ENCODE assay signal across 13 cellular contexts in the genomic region with DNA sequence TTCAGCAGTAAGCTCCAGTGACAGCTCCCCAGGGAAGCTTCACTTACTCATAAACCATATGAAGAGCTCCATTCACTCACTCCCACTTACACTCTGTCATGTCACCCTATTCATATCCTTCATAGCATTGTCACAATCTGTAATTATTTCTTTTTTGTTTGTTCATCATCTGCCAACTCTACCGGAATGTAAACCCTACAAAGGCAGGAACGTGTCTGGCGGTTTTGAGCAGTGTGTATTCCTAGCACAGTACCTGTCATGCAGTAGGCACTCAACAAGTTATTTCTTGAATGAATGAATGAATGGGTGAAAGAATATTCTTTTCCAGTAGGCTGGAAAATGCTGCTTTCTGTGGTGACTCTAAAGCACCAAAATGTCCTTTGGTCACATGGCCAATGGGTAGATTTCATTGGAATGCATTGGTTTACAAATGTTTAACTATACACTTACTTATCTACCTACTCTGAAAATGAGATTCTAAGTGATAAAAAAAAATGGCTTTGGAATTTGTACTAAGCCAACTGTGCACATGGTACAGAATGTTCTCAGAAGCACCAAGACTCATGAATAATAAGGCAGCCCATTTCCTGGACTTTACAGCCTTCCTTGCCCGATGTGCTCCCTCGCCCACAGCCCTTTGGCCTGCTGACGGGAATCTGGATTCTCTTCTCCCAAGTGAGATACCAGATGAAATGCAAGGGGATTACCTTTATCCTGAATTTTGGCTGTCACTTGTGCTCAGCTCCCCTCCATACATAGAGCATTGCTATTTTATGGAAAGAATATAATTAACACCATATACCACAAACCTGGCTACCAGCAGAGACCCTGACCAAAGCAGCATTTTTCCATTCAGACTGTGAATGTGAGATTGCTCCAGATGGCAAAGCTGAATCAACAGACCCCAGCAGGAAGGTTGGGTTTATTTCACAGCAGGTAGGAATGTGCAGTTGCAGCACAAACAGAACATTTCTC.
A peak's percentile ranks its signal among the peaks of the same experiment; 100 is the strongest.
DNase-seq lines count a peak whose midpoint lies in the region; ATAC-seq and TF ChIP-seq lines count a peak whose summit lies in the region.
"Had no signal": no experiment of that assay in that cellular context is flagged by ENCODE, and none has a peak within 500 bp of the region (broad histone marks: within the 10 kb centered on the region; RNA-seq: fewer than 3 reads in every experiment).

No MANE protein-coding gene starts in this region.

- intact Hi-C loops in IMR-90 (cut with micrococcal nuclease) = no loop called here
- intact Hi-C loops in right cardiac atrium (cut with DNase I) = no loop called here

- H3K4me3 ChIP-seq in IMR-90 (ENCODE audit: insufficient read depth, low read depth, low read length) (no peak overlapping the region), right cardiac atrium (ENCODE audit: low read length) (no peak overlapping the region)
- H3K4me3 ChIP-seq: GM23248, upper lobe of left lung had no signal

- H3K9me3 ChIP-seq in IMR-90 (ENCODE audit: control insufficient read depth, insufficient read depth, low read length) (no peaks in the 10 kb centered on the region), right cardiac atrium (ENCODE audit: control insufficient read depth, low read length) (no peaks in the 10 kb centered on the region)
- H3K9me3 ChIP-seq: neutrophil, upper lobe of left lung had no signal

- no peak for ATAC-seq in IMR-90 (ENCODE audit: low read depth)
- no peak for ATAC-seq in HG02759 (IDR thresholded peaks at IDR 0.05; ENCODE audit: unreplicated experiment)
- no peak for ATAC-seq in right cardiac atrium
- no peak for ATAC-seq in effector memory CD8-positive, alpha-beta T cell (replicated peaks)
- ATAC-seq in activated T-helper 17 cell treated with anti-CD3 and anti-CD28 coated beads, Interleukin-2, amount 50 U/mL, for 72 hours (replicated peaks) = no peak
- ATAC-seq: Panc1 had no signal

- no peak overlapping the region for H2AK9ac ChIP-seq in IMR-90 (replicated peaks; ENCODE audit: low read depth, low read length, poor library complexity)

- H3K79me1 ChIP-seq in IMR-90 (ENCODE audit: low read depth in 1 of 2, low read length in 2 of 2) = no peaks in the 10 kb centered on the region

- POLR2A ChIA-PET in IMR-90 (lab: Charles Lee; ENCODE audit: unreplicated experiment) = interaction anchor here (0.5 kb wide), 1 partner anchor 146 kb away, joined by 3 read pairs; no protein-coding TSS in a partner anchor

- in situ Hi-C loops in IMR-90 (cut with MboI; ENCODE audit: low sequenced_read_pairs) = no loop called here

- H2BK5ac ChIP-seq in IMR-90 (ENCODE audit: low read depth, low read length, poor library complexity, severe bottlenecking) = no peak overlapping the region

- H3K9me3 Mint-ChIP-seq in osteocyte (ENCODE audit: unreplicated experiment) = no peaks in the 10 kb centered on the region
- no peaks in the 10 kb centered on the region for H3K9me3 Mint-ChIP-seq in effector memory CD8-positive, alpha-beta T cell
- H3K9me3 Mint-ChIP-seq in activated T-helper 17 cell treated with anti-CD3 and anti-CD28 coated beads, Interleukin-2, amount 50 U/mL, for 72 hours = no peaks in the 10 kb centered on the region

- H2BK120ac ChIP-seq in IMR-90 (ENCODE audit: low read depth, low read length) = 0 out of 2 replicates have a peak overlapping the region, but pooled peaks have one; percentile 30

- peaks cover 11% of the 10 kb centered on the region for H3K4me1 ChIP-seq in IMR-90 (ENCODE audit: control insufficient read depth, insufficient read depth, low read length)
- no peaks in the 10 kb centered on the region for H3K4me1 ChIP-seq in right cardiac atrium (ENCODE audit: control insufficient read depth, insufficient read depth, low read length)

- H3K18ac ChIP-seq in IMR-90 (ENCODE audit: low read depth, low read length) = 0 out of 2 replicates have a peak overlapping the region, but pooled peaks have one; percentile 21

- CTCF ChIA-PET in IMR-90 (lab: Yijun Ruan, JAX) = interaction anchor here (0.6 kb wide), 1 partner anchor 19 kb away, joined by 3 read pairs; no protein-coding TSS in a partner anchor

- H4K20me1 ChIP-seq in IMR-90 (ENCODE audit: insufficient read depth, low read length) = no peaks in the 10 kb centered on the region

- 0 out of 2 replicates have a peak overlapping the region, but pooled peaks have one; percentile 28 for H3K14ac ChIP-seq in IMR-90 (replicated peaks; ENCODE audit: low read depth, low read length)

- H3K9ac ChIP-seq in IMR-90 (ENCODE audit: low read depth, low read length) = no peak overlapping the region
- H3K9ac ChIP-seq: GM23248 had no signal

- peaks cover 6% of the 10 kb centered on the region; the same call in 1 of the 2 replicates for H3K9me1 ChIP-seq in IMR-90 (ENCODE audit: insufficient read depth, low read length)

- no peak overlapping the region for H3K4me2 ChIP-seq in IMR-90 (ENCODE audit: low read depth, low read length)

- H3K36me3 ChIP-seq in IMR-90 (ENCODE audit: control insufficient read depth, insufficient read depth, low read length) = no peaks in the 10 kb centered on the region
- H3K36me3 ChIP-seq: neutrophil, upper lobe of left lung had no signal

- H3K36me3 Mint-ChIP-seq in osteocyte (ENCODE audit: unreplicated experiment) = no peaks in the 10 kb centered on the region
- no peaks in the 10 kb centered on the region for H3K36me3 Mint-ChIP-seq in effector memory CD8-positive, alpha-beta T cell (ENCODE audit: insufficient read depth)
- H3K36me3 Mint-ChIP-seq in activated T-helper 17 cell treated with anti-CD3 and anti-CD28 coated beads, Interleukin-2, amount 50 U/mL, for 72 hours (ENCODE audit: low read depth) = no peaks in the 10 kb centered on the region

- no peak for TF ChIP-seq CTCF in IMR-90 (conservative IDR thresholded peaks at IDR 0.05; ENCODE audit: low read depth, low read length)
- peak; percentile 46 for TF ChIP-seq CTCF in osteocyte (IDR thresholded peaks at IDR 0.05)

- WGBS in IMR-90 (ENCODE audit: extremely low coverage in 2 of 2, insufficient read length in 1 of 2), 2 experiments = 92% methylated on average over 2 of the region's 6 CpGs; no CpG with 5 or more reads in 1 of the 2 experiments
- WGBS in right cardiac atrium = 92% methylated on average over 6 of the region's 6 CpGs

- H3K27me3 Mint-ChIP-seq in osteocyte (ENCODE audit: unreplicated experiment) = no peaks in the 10 kb centered on the region
- H3K27me3 Mint-ChIP-seq in effector memory CD8-positive, alpha-beta T cell = no peaks in the 10 kb centered on the region
- no peaks in the 10 kb centered on the region for H3K27me3 Mint-ChIP-seq in activated T-helper 17 cell treated with anti-CD3 and anti-CD28 coated beads, Interleukin-2, amount 50 U/mL, for 72 hours

- H2AFZ ChIP-seq in IMR-90 (replicated peaks; ENCODE audit: low read length, poor library complexity) = no peak overlapping the region
- H2AFZ ChIP-seq: GM23248 had no signal

- DNase-seq in IMR-90 = peak; percentile 11
- DNase-seq in NCI-H2227 (lab: John Stamatoyannopoulos, UW; ENCODE audit: unreplicated experiment) = peak; percentile 14
- peak; percentile 45 for DNase-seq in dermis blood vessel endothelial cell
- DNase-seq in osteocyte (ENCODE audit: extremely low spot score, unreplicated experiment) = peak; percentile 85
- DNase-seq in right cardiac atrium = no peak
- DNase-seq in effector memory CD8-positive, alpha-beta T cell = no peak
- DNase-seq: DND-41, GM23248, upper lobe of left lung had no signal

- peak overlapping the region; percentile 39; the same call in 1 of the 2 replicates for H3K4ac ChIP-seq in IMR-90 (ENCODE audit: low read depth, low read length)

- H2BK20ac ChIP-seq in IMR-90 (ENCODE audit: low read depth, low read length) = peak overlapping the region; percentile 52

- no peak for TF ChIP-seq POLR2A in IMR-90 (IDR thresholded peaks at IDR 0.05; ENCODE audit: low read depth, low read length)

- H3K27me3 ChIP-seq in IMR-90 (ENCODE audit: control insufficient read depth, insufficient read depth, low read length) (no peaks in the 10 kb centered on the region), right cardiac atrium (ENCODE audit: control insufficient read depth, insufficient read depth) (no peaks in the 10 kb centered on the region)
- H3K27me3 ChIP-seq: neutrophil, upper lobe of left lung had no signal

- H3K4me3 Mint-ChIP-seq in osteocyte (ENCODE audit: unreplicated experiment) = peak overlapping the region; percentile 23
- no peak overlapping the region for H3K4me3 Mint-ChIP-seq in effector memory CD8-positive, alpha-beta T cell
- H3K4me3 Mint-ChIP-seq in activated T-helper 17 cell treated with anti-CD3 and anti-CD28 coated beads, Interleukin-2, amount 50 U/mL, for 72 hours = no peak overlapping the region

- H2AK5ac ChIP-seq in IMR-90 (ENCODE audit: low read depth, low read length) = peak overlapping the region; percentile 64; the same call in 1 of the 2 replicates

- H3K27ac Mint-ChIP-seq in osteocyte (ENCODE audit: unreplicated experiment) = peak overlapping the region; percentile 92
- H3K27ac Mint-ChIP-seq in effector memory CD8-positive, alpha-beta T cell = no peak overlapping the region
- no peak overlapping the region for H3K27ac Mint-ChIP-seq in activated T-helper 17 cell treated with anti-CD3 and anti-CD28 coated beads, Interleukin-2, amount 50 U/mL, for 72 hours

- peaks cover 81% of the 10 kb centered on the region for H3K4me1 Mint-ChIP-seq in osteocyte (ENCODE audit: unreplicated experiment)
- no peaks in the 10 kb centered on the region for H3K4me1 Mint-ChIP-seq in effector memory CD8-positive, alpha-beta T cell (ENCODE audit: low read depth in 2 of 2)
- H3K4me1 Mint-ChIP-seq in activated T-helper 17 cell treated with anti-CD3 and anti-CD28 coated beads, Interleukin-2, amount 50 U/mL, for 72 hours = no peaks in the 10 kb centered on the region

- H4K5ac ChIP-seq in IMR-90 (ENCODE audit: low read depth, low read length) = 0 out of 2 replicates have a peak overlapping the region, but pooled peaks have one; percentile 10

- H4K8ac ChIP-seq in IMR-90 (ENCODE audit: low read depth in 2 of 2, low read length in 2 of 2) = peak overlapping the region; percentile 9 to 27; a peak in 2 of 4 replicates

- H3K27ac ChIP-seq in IMR-90 (ENCODE audit: insufficient read depth, low read length) (no peak overlapping the region), right cardiac atrium (ENCODE audit: low read length) (no peak overlapping the region)
- H3K27ac ChIP-seq: GM23248, neutrophil, upper lobe of left lung had no signal

- no peak for TF ChIP-seq RAD21 in IMR-90 (IDR thresholded peaks at IDR 0.05; ENCODE audit: low read length)

- peak overlapping the region; percentile 25; the same call in 1 of the 2 replicates for H4K91ac ChIP-seq in IMR-90 (ENCODE audit: insufficient read depth, low read depth, low read length)

- peak overlapping the region; percentile 5; the same call in 2 of the 3 replicates for H2BK15ac ChIP-seq in IMR-90 (ENCODE audit: low read depth, low read length)

- H3K23ac ChIP-seq in IMR-90 (ENCODE audit: low read depth, low read length) = no peak overlapping the region

- no TSS peak for BruUV-seq in IMR-90 (replicated peaks; lab: Mats Ljungman, UMichigan)

- dilution Hi-C loops in IMR-90 (cut with HindIII; ENCODE audit: low sequenced_read_pairs, unreplicated experiment) = no loop called here

- no peak overlapping the region for H3K56ac ChIP-seq in IMR-90 (ENCODE audit: extremely low read depth, insufficient read depth, low read length)

Comparison
In these comparisons a context has a peak if more than half of its experiments do, and no peak if none do; other contexts are left out.
1. DNase-seq: peak in IMR-90 (single experiment), NCI-H2227 (single experiment), dermis blood vessel endothelial cell (single experiment) and osteocyte (single experiment); none in right cardiac atrium (0 of 3) and effector memory CD8-positive, alpha-beta T cell (0 of 3).